Comparison of ENCODE assay signal across 8 cellular contexts in the genomic region with DNA sequence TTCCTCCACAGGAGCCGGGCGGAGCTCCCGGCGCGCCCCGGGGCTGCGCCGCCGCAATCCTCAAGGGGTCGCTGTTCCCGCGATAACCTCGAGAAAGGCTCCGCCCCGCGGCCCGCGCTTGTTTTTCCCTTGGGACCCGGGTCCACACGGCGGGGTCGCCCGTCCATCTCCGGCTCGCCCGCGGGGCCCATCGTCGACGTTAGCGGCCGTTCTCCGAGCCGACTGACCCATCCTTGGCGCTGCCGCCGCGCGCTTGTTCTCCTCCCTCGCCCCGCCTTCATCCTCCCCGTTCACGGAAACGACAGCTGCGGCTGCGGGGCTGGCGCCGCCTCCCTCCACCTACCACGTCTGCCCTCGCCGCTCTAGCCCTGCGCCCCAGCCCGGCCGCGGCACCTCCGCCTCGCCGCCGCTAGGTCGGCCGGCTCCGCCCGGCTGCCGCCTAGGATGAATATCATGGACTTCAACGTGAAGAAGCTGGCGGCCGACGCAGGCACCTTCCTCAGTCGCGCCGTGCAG. TPM values are rescaled to one million over a fixed set of nuclear protein-coding genes. Genes with fewer than 3 reads are reported as not detected.
DNase-seq lines count a peak whose midpoint lies in the region; ATAC-seq lines count a peak whose summit lies in the region.

A gene (plus strand): TSS at position 121 of the 516 bp plus-strand sequence. CDS start 324 bp downstream, at position 445.

- peak within 1 kb of the TSS; percentile 91 to 100 (median 98) for H3K4me3 Mint-ChIP-seq in IgD-negative memory B cell

- peak within 1 kb of the TSS; percentile 89 to 99 (median 98) for H3K27ac Mint-ChIP-seq in IgD-negative memory B cell

- H3K36me3 Mint-ChIP-seq in IgD-negative memory B cell = peaks cover 5% of the 10 kb centered on the region

- peak; percentile 94 for DNase-seq in DMS53 treated with DMSO at 0.1 percent for 48 hours (lab: John Stamatoyannopoulos, UW; ENCODE audit: unreplicated experiment)
- peak; percentile 59 for DNase-seq in OCI-M2 (lab: John Stamatoyannopoulos, UW; ENCODE audit: unreplicated experiment)
- peak; percentile 85 for DNase-seq in activated T-cell treated with anti-CD3 and anti-CD28 coated beads for 4 hours
- DNase-seq in epithelial cell of prostate (ENCODE audit: low read depth, low spot score) = peak; percentile 55
- DNase-seq in mucosa of gallbladder (ENCODE audit: low spot score) = peak; percentile 89
- peak; percentile 74 to 76 for DNase-seq in stimulated activated CD8-positive, alpha-beta memory T cell treated with anti-CD3 and anti-CD28 coated beads, Interleukin-4, amount 100 ng/mL, for 4 hours (ENCODE audit: low read depth in 2 of 2, low spot score in 1 of 2)

- H3K27me3 Mint-ChIP-seq in IgD-negative memory B cell = no peaks in the 10 kb centered on the region

- H3K27ac ChIP-seq in epithelial cell of prostate = peak within 1 kb of the TSS; percentile 97

- peaks cover 28 to 32% (median 30%) of the 10 kb centered on the region in 3 donors for H3K4me1 Mint-ChIP-seq in IgD-negative memory B cell

- no peaks in the 10 kb centered on the region for H3K9me3 Mint-ChIP-seq in IgD-negative memory B cell

- peak; percentile 82 for ATAC-seq in GM21576 (IDR thresholded peaks at IDR 0.05; ENCODE audit: unreplicated experiment)

RNA-seq across cellular contexts. Expression of the gene that starts here (rescaled TPM):
- 42.1 TPM for polyA plus RNA-seq in IgD-negative memory B cell
- total RNA-seq in mucosa of gallbladder = 65.7 TPM

Comparison
In these comparisons a context has a peak if more than half of its experiments do, and no peak if none do; other contexts are left out.
1. Peak in every context shown above with its lines: DNase-seq, ATAC-seq and H3K27ac ChIP-seq.